19 cellular contexts compared by ENCODE assay signal in the genomic region with DNA sequence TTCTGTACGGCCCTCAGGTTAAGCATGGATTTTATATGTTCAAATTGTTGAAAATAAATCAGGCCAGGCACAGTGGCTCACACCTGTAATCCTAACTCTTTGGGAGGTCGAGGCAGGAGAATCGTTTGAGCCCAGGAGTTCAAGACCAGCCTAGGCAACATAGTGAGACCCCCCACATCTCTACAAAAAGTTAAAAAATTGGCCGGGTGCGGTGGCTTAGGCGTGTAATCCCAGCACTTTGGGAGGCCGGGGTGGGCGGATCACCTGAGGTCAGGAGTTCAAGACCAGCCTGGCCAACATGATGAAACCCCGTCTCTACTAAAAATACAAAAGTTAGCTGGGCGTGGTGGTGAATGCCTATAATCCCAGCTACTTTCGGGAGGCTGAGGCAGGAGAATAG. TPM values are rescaled to one million over a fixed set of nuclear protein-coding genes. Genes with fewer than 3 reads are reported as not detected.
"Had no signal": no experiment of that assay in that cellular context is flagged by ENCODE, and none has a peak within 500 bp of the region (broad histone marks: within the 10 kb centered on the region; RNA-seq: fewer than 3 reads in every experiment).

No MANE protein-coding gene starts in this region.

RNA-seq across cellular contexts. Expression of a gene that starts 18.8 kb away (rescaled TPM):
- total RNA-seq: activated naive CD4-positive, alpha-beta T cell treated with anti-CD3 and anti-CD28 coated beads for 36 hours; activated naive CD4-positive, alpha-beta T cell treated with anti-CD3 and anti-CD28 coated beads, Interleukin-2, amount 50 U/mL, for 72 hours; activated naive CD8-positive, alpha-beta T cell treated with anti-CD3 and anti-CD28 coated beads for 36 hours; activated naive CD8-positive, alpha-beta T cell treated with anti-CD3 and anti-CD28 coated beads, Interleukin-2, amount 10 ng/mL, durations not matched to agents 7 days and 5 days; activated T-cell treated with anti-CD3 and anti-CD28 coated beads, Interleukin-2, amount 50 U/mL, for 4 hours; activated T-cell treated with anti-CD3 and anti-CD28 coated beads, Interleukin-2, amount 50 U/mL, for 72 hours; activated T-helper 1 cell treated with anti-CD3 and anti-CD28 coated beads, Interleukin-12 subunit alpha, Interleukin-12 subunit beta, Interleukin-2, Interleukin-4 antibody, amounts not matched to agents 30 ng/mL and 10 ng/mL and 1 ng/mL, durations not matched to agents 14 hours and 24 hours and 36 hours; activated T-helper 17 cell treated with anti-CD3 and anti-CD28 coated beads, Interleukin-2, amount 50 U/mL, for 72 hours; activated T-helper 2 cell treated with anti-CD3 and anti-CD28 coated beads, Interferon-gamma antibody, Interleukin-2, Interleukin-4, amounts not matched to agents 10 μg/mL and 5 μg/mL and 100 μg/mL, durations not matched to agents 14 hours and 24 hours and 36 hours; adrenal gland; aorta; ascending aorta; astrocyte; body of pancreas; breast epithelium; bronchial epithelial cell; cardiac muscle cell; cardiac septum had no signal
- polyA plus RNA-seq: adipose tissue, adrenal gland, aorta, cardiac muscle cell had no signal

RNA-seq across cellular contexts. Expression of a gene that starts 44.0 kb away (rescaled TPM):
- total RNA-seq: activated naive CD4-positive, alpha-beta T cell treated with anti-CD3 and anti-CD28 coated beads for 36 hours; activated naive CD4-positive, alpha-beta T cell treated with anti-CD3 and anti-CD28 coated beads, Interleukin-2, amount 50 U/mL, for 72 hours; activated naive CD8-positive, alpha-beta T cell treated with anti-CD3 and anti-CD28 coated beads for 36 hours; activated naive CD8-positive, alpha-beta T cell treated with anti-CD3 and anti-CD28 coated beads, Interleukin-2, amount 10 ng/mL, durations not matched to agents 7 days and 5 days; activated T-cell treated with anti-CD3 and anti-CD28 coated beads, Interleukin-2, amount 50 U/mL, for 4 hours; activated T-cell treated with anti-CD3 and anti-CD28 coated beads, Interleukin-2, amount 50 U/mL, for 72 hours; activated T-helper 1 cell treated with anti-CD3 and anti-CD28 coated beads, Interleukin-12 subunit alpha, Interleukin-12 subunit beta, Interleukin-2, Interleukin-4 antibody, amounts not matched to agents 30 ng/mL and 10 ng/mL and 1 ng/mL, durations not matched to agents 14 hours and 24 hours and 36 hours; activated T-helper 17 cell treated with anti-CD3 and anti-CD28 coated beads, Interleukin-2, amount 50 U/mL, for 72 hours; activated T-helper 2 cell treated with anti-CD3 and anti-CD28 coated beads, Interferon-gamma antibody, Interleukin-2, Interleukin-4, amounts not matched to agents 10 μg/mL and 5 μg/mL and 100 μg/mL, durations not matched to agents 14 hours and 24 hours and 36 hours; adrenal gland; aorta; ascending aorta; astrocyte; body of pancreas; breast epithelium; bronchial epithelial cell; cardiac muscle cell; cardiac septum had no signal
- polyA plus RNA-seq: adipose tissue, adrenal gland, aorta, cardiac muscle cell had no signal
